Comparison of ENCODE assay signal across 8 cellular contexts in the genomic region with DNA sequence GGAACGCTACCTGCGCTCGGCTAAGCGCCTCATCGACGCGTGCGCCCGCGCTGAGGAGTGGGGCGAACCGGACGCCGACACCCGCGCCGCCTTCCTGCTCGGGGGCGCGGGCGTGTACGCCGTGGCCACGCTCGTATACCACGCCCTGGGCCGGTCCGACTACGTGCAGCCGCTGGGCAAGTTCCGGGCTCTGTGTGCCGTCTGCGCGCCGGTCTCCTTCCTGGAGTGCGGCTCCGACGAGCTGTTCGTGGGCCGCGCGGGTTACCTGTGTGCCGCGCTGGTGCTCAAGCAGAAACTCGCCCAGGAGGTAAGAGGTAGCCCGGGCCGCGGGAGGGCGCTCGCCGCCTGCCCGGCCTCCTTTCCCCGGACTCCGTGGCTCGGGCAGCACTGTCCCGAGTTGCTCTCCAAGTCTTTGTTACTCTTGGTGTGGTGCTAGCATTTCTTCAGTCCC. TPM values are rescaled to one million over a fixed set of nuclear protein-coding genes. Genes with fewer than 3 reads are reported as not detected.
DNase-seq lines count a peak whose midpoint lies in the region; ATAC-seq, FAIRE-seq and TF ChIP-seq lines count a peak whose summit lies in the region.
"Not testable (repeated sequence)": the region's sequence is repeated elsewhere in the genome, so short reads cannot be mapped to it uniquely, and the experiment has no call there.

No MANE protein-coding gene starts in this region.

- H3K36me3 ChIP-seq in HUES6 (ENCODE audit: control insufficient read depth, insufficient read depth, low read length); osteoblast (ENCODE audit: insufficient read depth, low read length); upper lobe of left lung: not testable (repeated sequence)

- TF ChIP-seq POLR2A in GM12892 (IDR thresholded peaks at IDR 0.05; ENCODE audit: low read depth, low read length); upper lobe of left lung (IDR thresholded peaks at IDR 0.05): not testable (repeated sequence)

- H3K4me3 ChIP-seq in HUES6 (ENCODE audit: low read depth, low read length): peak overlapping the region; percentile 40
- peak overlapping the region; percentile 18 for H3K4me3 ChIP-seq in choroid plexus epithelial cell (ENCODE audit: low read depth, low read length)
- H3K4me3 ChIP-seq in iPS-18c (ENCODE audit: insufficient read depth, low read depth, low read length): peak overlapping the region; percentile 21; the same call in 1 of the 2 replicates
- peak overlapping the region; percentile 22 for H3K4me3 ChIP-seq in osteoblast (ENCODE audit: insufficient read depth, low read length)
- H3K4me3 ChIP-seq in upper lobe of left lung: peak overlapping the region in 3 of 4 donors; percentile 40 to 51 (median 46)

- not testable (repeated sequence) for H3K79me2 ChIP-seq in osteoblast (ENCODE audit: insufficient read depth, low read length)

- FAIRE-seq in GM12892 (lab: Jason Lieb, UNC): peak; percentile 14

- WGBS in upper lobe of left lung, 2 donors: 7 to 41% methylated on average over 7 to 30 of the region's 56 CpGs

- H2AFZ ChIP-seq in osteoblast (ENCODE audit: low read length): peak overlapping the region; percentile 70

- DNase-seq in GM12892 (ENCODE audit: insufficient read length): not testable (repeated sequence)
- DNase-seq in NOMO-1 treated with DMSO at 0.1 percent for 48 hours (lab: John Stamatoyannopoulos, UW; ENCODE audit: unreplicated experiment) (peak; percentile 20), choroid plexus epithelial cell (ENCODE audit: low read depth) (peak; percentile 6), osteoblast (ENCODE audit: insufficient read length, low spot score, missing footprints) (peak; percentile 6), upper lobe of left lung (peak; percentile 66 to 90)
- DNase-seq in activated CD8-positive, alpha-beta memory T cell treated with anti-CD3 and anti-CD28 coated beads for 24 hours: peak; percentile 56

- not testable (repeated sequence) for H3K9me3 ChIP-seq in HUES6 (ENCODE audit: control insufficient read depth, insufficient read depth, low read depth, low read length); iPS-18c (ENCODE audit: control insufficient read depth, insufficient read depth, low read length); osteoblast (ENCODE audit: low read depth, low read length); upper lobe of left lung

- not testable (repeated sequence) for H3K4me2 ChIP-seq in osteoblast (ENCODE audit: insufficient read depth, low read length)

- TF ChIP-seq CTCF in choroid plexus epithelial cell (conservative IDR thresholded peaks at IDR 0.05; ENCODE audit: low read depth, low read length): peak; percentile 39
- not testable (repeated sequence) for TF ChIP-seq CTCF in osteoblast (IDR thresholded peaks at IDR 0.05; ENCODE audit: extremely low read depth, low read depth, low read length)
- peak in 4 of 6 experiments; percentile 15 to 43 (median 34) for TF ChIP-seq CTCF in upper lobe of left lung (IDR thresholded peaks at IDR 0.05)

- peaks cover 17% of the 10 kb centered on the region for H3K27me3 ChIP-seq in HUES6 (ENCODE audit: control insufficient read depth, insufficient read depth, low read length)
- H3K27me3 ChIP-seq in osteoblast (ENCODE audit: insufficient read depth, low read length); upper lobe of left lung: not testable (repeated sequence)

- H3K4me1 ChIP-seq in HUES6 (ENCODE audit: control insufficient read depth, insufficient read depth, low read length): peaks cover 24% of the 10 kb centered on the region
- not testable (repeated sequence) for H3K4me1 ChIP-seq in osteoblast (ENCODE audit: insufficient read depth, low read length); upper lobe of left lung

- H4K20me1 ChIP-seq in osteoblast (ENCODE audit: insufficient read depth, low read length): not testable (repeated sequence)

- not testable (repeated sequence) for H3K27ac ChIP-seq in HUES6 (ENCODE audit: low read depth, low read length); osteoblast (ENCODE audit: low read depth, low read length)
- peak overlapping the region in 2 of 4 donors; percentile 35 for H3K27ac ChIP-seq in upper lobe of left lung

- TF ChIP-seq EP300 in upper lobe of left lung (IDR thresholded peaks at IDR 0.05): not testable (repeated sequence)

- ATAC-seq in upper lobe of left lung (ENCODE audit: low FRiP score in 2 of 2): peak; percentile 67 to 77

- H3K9ac ChIP-seq in HUES6 (ENCODE audit: low read length): not testable (repeated sequence)

RNA-seq across cellular contexts. Expression of a gene that starts 0.7 kb away (rescaled TPM):
- polyA plus RNA-seq in GM12892 (2012; ENCODE audit: missing spikeins): 0.02 TPM
- total RNA-seq in osteoblast (0.29 and 0.72 TPM in 2 replicates), upper lobe of left lung (1 to 10 TPM in 5 of 6 donors, under 1 TPM in 1; 0.84 to 2.9 (median 1.8) TPM)
